In genomic region chr14:30158299-30158698, GRCh38 we compare ENCODE assay signal across 30 cellular contexts.
"Had no signal": no experiment of that assay in that cellular context is flagged by ENCODE, and none has a peak within 500 bp of the region (broad histone marks: within the 10 kb centered on the region; RNA-seq: fewer than 3 reads in every experiment).

No MANE protein-coding gene starts in this region.

- H3K4me1 Mint-ChIP-seq: naive thymus-derived CD4-positive, alpha-beta T cell; stimulated activated naive CD8-positive, alpha-beta T cell treated with anti-CD3 and anti-CD28 coated beads, Interleukin-15, amount 100 ng/mL, for 72 hours had no signal

- H3K27me3 Mint-ChIP-seq: naive thymus-derived CD4-positive, alpha-beta T cell; stimulated activated naive CD8-positive, alpha-beta T cell treated with anti-CD3 and anti-CD28 coated beads, Interleukin-15, amount 100 ng/mL, for 72 hours had no signal

- ATAC-seq: esophagus mucosa; foreskin keratinocyte; gastroesophageal sphincter; heart left ventricle; left ventricle myocardium superior; naive thymus-derived CD4-positive, alpha-beta T cell; pancreas; sciatic nerve; stimulated activated naive CD8-positive, alpha-beta T cell treated with anti-CD3 and anti-CD28 coated beads, Interleukin-15, amount 100 ng/mL, for 72 hours; upper lobe of right lung had no signal

- H3K27ac ChIP-seq: dorsolateral prefrontal cortex, foreskin keratinocyte, gastroesophageal sphincter, heart left ventricle, hepatocyte, pancreas, suprapubic skin, transverse colon, upper lobe of right lung, uterus had no signal

- H3K36me3 Mint-ChIP-seq: naive thymus-derived CD4-positive, alpha-beta T cell had no signal

- DNase-seq: cerebellar nuclear complex; dorsolateral prefrontal cortex; effector CD4-positive, alpha-beta T cell; foreskin keratinocyte; heart left ventricle; left ventricle myocardium superior; mesenchymal stem cell; midbrain; naive thymus-derived CD4-positive, alpha-beta T cell; occipital lobe; pancreas; retina; stimulated activated CD4-positive, alpha-beta T cell treated with anti-CD3 and anti-CD28 coated beads, Interleukin-12 subunit alpha, Interleukin-12 subunit beta, amount 100 ng/mL, for 4 hours; stimulated activated CD4-positive, alpha-beta T cell treated with anti-CD3 and anti-CD28 coated beads, Interleukin-1b, Interleukin-23, amount 100 ng/mL, for 48 hours; stimulated activated CD4-positive, alpha-beta T cell treated with anti-CD3 and anti-CD28 coated beads, Interleukin-4, amount 100 ng/mL, for 1 hour; stimulated activated CD8-positive, alpha-beta memory T cell treated with anti-CD3 and anti-CD28 coated beads, Interleukin-4, amount 100 ng/mL, for 48 hours; stimulated activated naive CD4-positive, alpha-beta T cell; stimulated activated naive CD8-positive, alpha-beta T cell treated with anti-CD3 and anti-CD28 coated beads, Interleukin-15, amount 100 ng/mL, for 72 hours; transverse colon; upper lobe of right lung; uterus had no signal

- H3K4me2 ChIP-seq: hepatocyte, smooth muscle cell had no signal

- H3K4me3 ChIP-seq: dorsolateral prefrontal cortex, gastroesophageal sphincter, heart left ventricle, hepatocyte, lung, pancreas, smooth muscle cell, suprapubic skin, transverse colon, upper lobe of right lung, uterus had no signal

- FAIRE-seq: keratinocyte, pancreas had no signal

- H3K9me3 ChIP-seq: gastroesophageal sphincter, heart left ventricle, pancreas, suprapubic skin, transverse colon, upper lobe of right lung, uterus had no signal

- H3K27me3 ChIP-seq: foreskin keratinocyte, gastroesophageal sphincter, heart left ventricle, hepatocyte, pancreas, suprapubic skin, transverse colon, upper lobe of right lung, uterus had no signal

- H3K79me2 ChIP-seq: hepatocyte had no signal

- H3K4me3 Mint-ChIP-seq: naive thymus-derived CD4-positive, alpha-beta T cell; nephron; stimulated activated naive CD8-positive, alpha-beta T cell treated with anti-CD3 and anti-CD28 coated beads, Interleukin-15, amount 100 ng/mL, for 72 hours had no signal

- H3K9me3 Mint-ChIP-seq: nephron had no signal

- H2AFZ ChIP-seq: hepatocyte had no signal

- H3K4me1 ChIP-seq: foreskin keratinocyte, gastroesophageal sphincter, heart left ventricle, pancreas, suprapubic skin, transverse colon, upper lobe of right lung, uterus had no signal

- H3K36me3 ChIP-seq: gastroesophageal sphincter, heart left ventricle, pancreas, suprapubic skin, transverse colon, upper lobe of right lung, uterus had no signal

- H3K27ac Mint-ChIP-seq: naive thymus-derived CD4-positive, alpha-beta T cell; nephron; stimulated activated naive CD8-positive, alpha-beta T cell treated with anti-CD3 and anti-CD28 coated beads, Interleukin-15, amount 100 ng/mL, for 72 hours had no signal
